In genomic region chr3:63069780-63070540, GRCh38 we compare ENCODE assay signal across 14 cellular contexts.
"Had no signal": no experiment of that assay in that cellular context is flagged by ENCODE, and none has a peak within 500 bp of the region (broad histone marks: within the 10 kb centered on the region; RNA-seq: fewer than 3 reads in every experiment).

No MANE protein-coding gene starts in this region.

- ATAC-seq: left lung, natural killer cell, psoas muscle had no signal

- H3K4me1 ChIP-seq: colonic mucosa, left lung, psoas muscle, sigmoid colon, suprapubic skin had no signal

- H3K27me3 ChIP-seq: colonic mucosa, left lung, sigmoid colon, suprapubic skin had no signal

- H3K27ac ChIP-seq: colonic mucosa, left lung, psoas muscle, sigmoid colon, suprapubic skin had no signal

- DNase-seq: activated CD4-positive, alpha-beta T cell treated with anti-CD3 and anti-CD28 coated beads, Interleukin-2, amount 10 ng/mL, durations not matched to agents 7 days and 5 days; activated CD4-positive, CD25-positive, alpha-beta regulatory T cell; activated CD8-positive, alpha-beta memory T cell treated with anti-CD3 and anti-CD28 coated beads for 24 hours; activated naive CD4-positive, alpha-beta T cell treated with anti-CD3 and anti-CD28 coated beads for 36 hours; colonic mucosa; foreskin melanocyte; left lung; natural killer cell; psoas muscle; sigmoid colon; stimulated activated CD4-positive, alpha-beta T cell treated with anti-CD3 and anti-CD28 coated beads, Interleukin-12 subunit alpha, Interleukin-12 subunit beta, amount 100 ng/mL, for 4 hours; stimulated activated naive CD4-positive, alpha-beta T cell; T1000 had no signal

- H3K9me3 ChIP-seq: colonic mucosa, left lung, psoas muscle, sigmoid colon, suprapubic skin had no signal

- H3K4me3 ChIP-seq: colonic mucosa, left lung, psoas muscle, sigmoid colon, suprapubic skin had no signal

- H3K36me3 ChIP-seq: colonic mucosa, left lung, sigmoid colon, suprapubic skin had no signal
